In the genomic region with DNA sequence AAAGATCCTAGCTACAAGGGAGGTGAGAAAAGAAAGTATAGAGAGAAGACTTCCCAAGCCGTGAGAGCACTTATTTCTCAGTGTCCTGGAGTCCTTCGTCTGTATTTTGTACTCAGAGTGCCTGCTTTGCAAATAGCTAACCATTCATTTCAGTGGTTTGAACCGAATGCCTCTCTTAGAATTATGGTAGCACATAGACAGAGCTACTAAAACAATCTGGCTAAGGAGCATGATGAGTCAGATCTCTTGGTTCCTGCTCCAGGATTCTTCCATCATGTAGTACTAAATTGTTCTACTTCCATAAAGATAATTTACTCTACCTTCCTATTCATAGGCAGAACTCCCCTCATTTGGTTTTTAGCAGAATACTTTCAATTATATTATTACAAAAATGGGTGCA, we compare ENCODE assay signal across 26 cellular contexts.
DNase-seq lines count a peak whose midpoint lies in the region; ATAC-seq and TF ChIP-seq lines count a peak whose summit lies in the region.
"Had no signal": no experiment of that assay in that cellular context is flagged by ENCODE, and none has a peak within 500 bp of the region (broad histone marks: within the 10 kb centered on the region; RNA-seq: fewer than 3 reads in every experiment).

No MANE protein-coding gene starts in this region.

- peaks cover 5% of the 10 kb centered on the region for H3K4me1 Mint-ChIP-seq in neural progenitor cell
- H3K4me1 Mint-ChIP-seq in WTC11 = peaks cover 3% of the 10 kb centered on the region; the same call in 1 of the 2 replicates
- H3K4me1 Mint-ChIP-seq: B cell, CD14-positive monocyte, H9 had no signal

- no peaks in the 10 kb centered on the region for H3K27me3 Mint-ChIP-seq in neural progenitor cell (ENCODE audit: insufficient read depth, low read depth)
- no peaks in the 10 kb centered on the region for H3K27me3 Mint-ChIP-seq in WTC11 (ENCODE audit: low read depth)
- H3K27me3 Mint-ChIP-seq: B cell had no signal

- peak; percentile 60 for ATAC-seq in IMR-90 (ENCODE audit: low read depth)
- ATAC-seq in activated CD4-positive, CD25-positive, alpha-beta regulatory T cell treated with anti-CD3 and anti-CD28 coated beads, Interleukin-2, amount 50 U/mL, for 24 hours = no peak
- ATAC-seq in WTC11 = no peak
- ATAC-seq: GM12878, HepG2 had no signal

- TF ChIP-seq POLR2A in IMR-90 (IDR thresholded peaks at IDR 0.05; ENCODE audit: low read depth, low read length) = no peak

- H3K36me3 Mint-ChIP-seq in neural progenitor cell = no peaks in the 10 kb centered on the region
- no peaks in the 10 kb centered on the region for H3K36me3 Mint-ChIP-seq in WTC11
- H3K36me3 Mint-ChIP-seq: CD14-positive monocyte had no signal

- H2BK120ac ChIP-seq in IMR-90 (ENCODE audit: low read depth, low read length) = no peak overlapping the region

- no peak overlapping the region for H4K5ac ChIP-seq in IMR-90 (ENCODE audit: low read depth, low read length)

- no peak overlapping the region for H2BK5ac ChIP-seq in IMR-90 (ENCODE audit: low read depth, low read length, poor library complexity, severe bottlenecking)

- no peaks in the 10 kb centered on the region for H3F3A ChIP-seq in neural progenitor cell (ENCODE audit: low read depth)

- CTCF ChIA-PET in IMR-90 (lab: Yijun Ruan, JAX) (no interaction called here), WTC11 (lab: Charles Lee) (interaction anchor here (1.2 kb wide), 1 partner anchor 123 kb away, joined by 4 read pairs; no protein-coding TSS in a partner anchor)

- TF ChIP-seq CTCF in IMR-90 (conservative IDR thresholded peaks at IDR 0.05; ENCODE audit: low read depth, low read length) = no peak
- no peak for TF ChIP-seq CTCF in neural progenitor cell (IDR thresholded peaks at IDR 0.05)
- TF ChIP-seq CTCF in WTC11 (IDR thresholded peaks at IDR 0.05) = no peak
- TF ChIP-seq CTCF in colonic mucosa (IDR thresholded peaks at IDR 0.05) = no peak

- H3K4me1 ChIP-seq in ACC112 (ENCODE audit: control insufficient read depth, insufficient read depth, low read length, unreplicated experiment) = no peaks in the 10 kb centered on the region
- H3K4me1 ChIP-seq in IMR-90 (ENCODE audit: control insufficient read depth, insufficient read depth, low read length) = no peaks in the 10 kb centered on the region
- H3K4me1 ChIP-seq in neural progenitor cell = peaks cover 9% of the 10 kb centered on the region
- H3K4me1 ChIP-seq in colonic mucosa = no peaks in the 10 kb centered on the region
- H3K4me1 ChIP-seq: SJSA1 had no signal

- H4K91ac ChIP-seq in IMR-90 (ENCODE audit: insufficient read depth, low read depth, low read length) = no peak overlapping the region

- no peaks in the 10 kb centered on the region for H3K27me3 ChIP-seq in ACC112 (ENCODE audit: insufficient read depth, low read length)
- H3K27me3 ChIP-seq in IMR-90 (ENCODE audit: control insufficient read depth, insufficient read depth, low read length) = no peaks in the 10 kb centered on the region
- no peaks in the 10 kb centered on the region for H3K27me3 ChIP-seq in neural progenitor cell
- H3K27me3 ChIP-seq in colonic mucosa = no peaks in the 10 kb centered on the region
- H3K27me3 ChIP-seq: SJSA1 had no signal

- no peak overlapping the region for H2AK5ac ChIP-seq in IMR-90 (ENCODE audit: low read depth, low read length)

- H4K20me1 ChIP-seq in IMR-90 (ENCODE audit: insufficient read depth, low read length) = no peaks in the 10 kb centered on the region
- H4K20me1 ChIP-seq in neural progenitor cell (ENCODE audit: low read depth) = no peaks in the 10 kb centered on the region

- POLR2A ChIA-PET in IMR-90 (lab: Charles Lee; ENCODE audit: unreplicated experiment) (no interaction called here), WTC11 (lab: Charles Lee) (no interaction called here)

- no peak overlapping the region for H3K14ac ChIP-seq in IMR-90 (replicated peaks; ENCODE audit: low read depth, low read length)

- H3K9me3 ChIP-seq in IMR-90 (ENCODE audit: control insufficient read depth, insufficient read depth, low read length) (no peaks in the 10 kb centered on the region; the same call in 1 of the 2 replicates), neural progenitor cell (ENCODE audit: low read depth) (no peaks in the 10 kb centered on the region), colonic mucosa (no peaks in the 10 kb centered on the region)
- H3K9me3 ChIP-seq: SJSA1 had no signal

- no peaks in the 10 kb centered on the region for H3K9me1 ChIP-seq in IMR-90 (ENCODE audit: insufficient read depth, low read length)

- H2AK9ac ChIP-seq in IMR-90 (replicated peaks; ENCODE audit: low read depth, low read length, poor library complexity) = no peak overlapping the region

- H3K27ac ChIP-seq in ACC112 (ENCODE audit: low read depth, low read length) = no peak overlapping the region
- H3K27ac ChIP-seq in IMR-90 (ENCODE audit: insufficient read depth, low read length) = no peak overlapping the region
- H3K27ac ChIP-seq in neural progenitor cell = no peak overlapping the region
- H3K27ac ChIP-seq in colonic mucosa = no peak overlapping the region
- H3K27ac ChIP-seq: GM23248, SJSA1 had no signal

- H3K27ac Mint-ChIP-seq in neural progenitor cell = no peak overlapping the region
- no peak overlapping the region for H3K27ac Mint-ChIP-seq in WTC11
- H3K27ac Mint-ChIP-seq: B cell, CD14-positive monocyte, H9 had no signal

- no peak for TF ChIP-seq RAD21 in IMR-90 (IDR thresholded peaks at IDR 0.05; ENCODE audit: low read length)

- no peak overlapping the region for H2BK20ac ChIP-seq in IMR-90 (ENCODE audit: low read depth, low read length)

- no peak overlapping the region for H2BK15ac ChIP-seq in IMR-90 (ENCODE audit: low read depth, low read length)

- H2AFZ ChIP-seq in ACC112 (ENCODE audit: low read length, unreplicated experiment) (peak overlapping the region; percentile 38), IMR-90 (replicated peaks; ENCODE audit: low read length, poor library complexity) (no peak overlapping the region), neural progenitor cell (replicated peaks) (peak overlapping the region; percentile 60)
- H2AFZ ChIP-seq: GM23248 had no signal

- no peaks in the 10 kb centered on the region for H3K79me1 ChIP-seq in IMR-90 (ENCODE audit: low read depth in 1 of 2, low read length in 2 of 2)

- no peak overlapping the region for H3K4me3 ChIP-seq in ACC112 (ENCODE audit: low read depth, low read length)
- H3K4me3 ChIP-seq in IMR-90 (ENCODE audit: insufficient read depth, low read depth, low read length) = no peak overlapping the region
- no peak overlapping the region for H3K4me3 ChIP-seq in neural progenitor cell
- no peak overlapping the region for H3K4me3 ChIP-seq in colonic mucosa
- H3K4me3 ChIP-seq: GM12878, GM23248, SJSA1 had no signal

- H3K9ac ChIP-seq in IMR-90 (ENCODE audit: low read depth, low read length) (no peak overlapping the region), neural progenitor cell (no peak overlapping the region), colonic mucosa (ENCODE audit: low read depth in 2 of 2, low read length in 2 of 2) (no peak overlapping the region)
- H3K9ac ChIP-seq: GM23248 had no signal

- no peak overlapping the region for H4K8ac ChIP-seq in IMR-90 (ENCODE audit: low read depth in 2 of 2, low read length in 2 of 2)

- H3K18ac ChIP-seq in IMR-90 (ENCODE audit: low read depth, low read length) = no peak overlapping the region

- no peaks in the 10 kb centered on the region for H3K36me3 ChIP-seq in ACC112 (ENCODE audit: insufficient read depth, low read length)
- H3K36me3 ChIP-seq in IMR-90 (ENCODE audit: control insufficient read depth, insufficient read depth, low read length) = no peaks in the 10 kb centered on the region
- no peaks in the 10 kb centered on the region for H3K36me3 ChIP-seq in neural progenitor cell
- no peaks in the 10 kb centered on the region for H3K36me3 ChIP-seq in colonic mucosa
- H3K36me3 ChIP-seq: SJSA1 had no signal

- H3K79me2 ChIP-seq in ACC112 (ENCODE audit: control insufficient read depth, insufficient read depth, low read length, unreplicated experiment) = no peaks in the 10 kb centered on the region
- no peaks in the 10 kb centered on the region for H3K79me2 ChIP-seq in neural progenitor cell (ENCODE audit: low read depth)

- H3K4ac ChIP-seq in IMR-90 (ENCODE audit: low read depth, low read length) = no peak overlapping the region

- dilution Hi-C loops in IMR-90 (cut with HindIII; ENCODE audit: low sequenced_read_pairs, unreplicated experiment) = no loop called here

- intact Hi-C loops in IMR-90 (cut with micrococcal nuclease) = no loop called here
- intact Hi-C loops in colonic mucosa (cut with DNase I) = no loop called here

- in situ Hi-C loops in IMR-90 (cut with MboI; ENCODE audit: low sequenced_read_pairs) = no loop called here

- H3K4me3 Mint-ChIP-seq in neural progenitor cell = no peak overlapping the region
- no peak overlapping the region for H3K4me3 Mint-ChIP-seq in WTC11
- H3K4me3 Mint-ChIP-seq: B cell, CD14-positive monocyte, H9 had no signal

- 37% methylated on average over 2 of the region's 3 CpGs; no CpG with 5 or more reads in 1 of the 2 experiments for WGBS in IMR-90 (ENCODE audit: extremely low coverage in 2 of 2, insufficient read length in 1 of 2), 2 experiments

- DNase-seq in IMR-90 = peak; percentile 28
- DNase-seq in astrocyte of the hippocampus (ENCODE audit: low read depth, low spot score) = peak; percentile 35
- DNase-seq in neural progenitor cell (ENCODE audit: low spot score) = no peak
- no peak for DNase-seq in WTC11 (ENCODE audit: low spot score)
- DNase-seq in colonic mucosa = no peak
- DNase-seq in pons (ENCODE audit: low spot score) = no peak
- DNase-seq: 8988T, DMS53, GM23248, H9, KBM-7, MM.1S, NCI-H1048, NCI-H1417 treated with DMSO at 0.1 percent for 48 hours, NCI-H187 treated with DMSO at 0.1 percent for 48 hours, NCI-H2107, NCI-H524 treated with DMSO at 0.1 percent for 48 hours, NCI-H82, OCI-M1 had no signal

- no peaks in the 10 kb centered on the region for H3K9me3 Mint-ChIP-seq in neural progenitor cell
- no peaks in the 10 kb centered on the region for H3K9me3 Mint-ChIP-seq in WTC11
- H3K9me3 Mint-ChIP-seq: H9 had no signal

- no peak overlapping the region for H3K56ac ChIP-seq in IMR-90 (ENCODE audit: extremely low read depth, insufficient read depth, low read length)

- BruUV-seq in IMR-90 (replicated peaks; lab: Mats Ljungman, UMichigan) = no TSS peak

- no peak overlapping the region for H3K23ac ChIP-seq in IMR-90 (ENCODE audit: low read depth, low read length)

- H3K4me2 ChIP-seq in IMR-90 (ENCODE audit: low read depth, low read length) (no peak overlapping the region), neural progenitor cell (no peak overlapping the region)

TF ChIP-seq in IMR-90, 13 proteins besides CTCF, POLR2A, EP300 and RAD21 (continues in another document):
- TF ChIP-seq MAZ (IDR thresholded peaks at IDR 0.05; ENCODE audit: borderline replicate concordance, low read depth, low read length) = no peak

TF ChIP-seq in WTC11, 78 proteins besides CTCF, POLR2A, EP300 and RAD21 (continues in another document):
- TF ChIP-seq PRRX2 (CRISPR knock-in tag; IDR thresholded peaks at IDR 0.05) = no peak
- TF ChIP-seq, protein P1, sequence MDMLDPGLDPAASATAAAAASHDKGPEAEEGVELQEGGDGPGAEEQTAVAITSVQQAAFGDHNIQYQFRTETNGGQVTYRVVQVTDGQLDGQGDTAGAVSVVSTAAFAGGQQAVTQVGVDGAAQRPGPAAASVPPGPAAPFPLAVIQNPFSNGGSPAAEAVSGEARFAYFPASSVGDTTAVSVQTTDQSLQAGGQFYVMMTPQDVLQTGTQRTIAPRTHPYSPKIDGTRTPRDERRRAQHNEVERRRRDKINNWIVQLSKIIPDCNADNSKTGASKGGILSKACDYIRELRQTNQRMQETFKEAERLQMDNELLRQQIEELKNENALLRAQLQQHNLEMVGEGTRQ (CRISPR knock-in tag; IDR thresholded peaks at IDR 0.05) = no peak

Comparison
In these comparisons a context has a peak if more than half of its experiments do, and no peak if none do; other contexts are left out.
1. DNase-seq: peak in IMR-90 (single experiment) and astrocyte of the hippocampus (single experiment); none in neural progenitor cell (single experiment), WTC11 (single experiment), colonic mucosa (single experiment) and pons (single experiment).